Comparison of ENCODE assay signal across 2 cellular contexts in genomic region chr16:2152695-2153506, GRCh38.
TF ChIP-seq lines count a peak whose summit lies in the region.

No MANE protein-coding gene starts in this region.

TF ChIP-seq in A549, 52 proteins besides CTCF, POLR2A, EP300 and RAD21:
- no peak for TF ChIP-seq NR3C1 (IDR thresholded peaks at IDR 0.05)
- TF ChIP-seq MAX (IDR thresholded peaks at IDR 0.05): peak; percentile 74; the same call in 1 of the 2 replicates
- no peak for TF ChIP-seq CBX2 (IDR thresholded peaks at IDR 0.05; ENCODE audit: borderline replicate concordance, low read depth)
- 0 out of 2 replicates have a peak, but pooled peaks have one; percentile 19 for TF ChIP-seq HOXB13 (CRISPR knock-in tag; IDR thresholded peaks at IDR 0.05; ENCODE audit: low read depth)
- no peak for TF ChIP-seq FOSL2 (IDR thresholded peaks at IDR 0.05)
- TF ChIP-seq FOSL2 (CRISPR knock-in tag; IDR thresholded peaks at IDR 0.05): peak; percentile 11; the same call in 1 of the 2 replicates
- TF ChIP-seq HOXA7 (CRISPR knock-in tag; IDR thresholded peaks at IDR 0.05): no peak
- TF ChIP-seq BCL3 (IDR thresholded peaks at IDR 0.05): 0 out of 3 replicates have a peak, but pooled peaks have one; percentile 46
- 0 out of 2 replicates have a peak, but pooled peaks have one; percentile 7 for TF ChIP-seq TP53 (CRISPR knock-in tag; IDR thresholded peaks at IDR 0.05)
- peak; percentile 62; the same call in 1 of the 2 replicates for TF ChIP-seq TFCP2L1 (CRISPR knock-in tag; IDR thresholded peaks at IDR 0.05)
- peak; percentile 16 to 50; a peak in 4 of 5 replicates for TF ChIP-seq JUN (IDR thresholded peaks at IDR 0.05)
- TF ChIP-seq CHD2 (IDR thresholded peaks at IDR 0.05; ENCODE audit: low read length, partially characterized antibody): no peak
- TF ChIP-seq POLR2AphosphoS2 (conservative IDR thresholded peaks at IDR 0.05; ENCODE audit: low read length): peak; percentile 46; the same call in 1 of the 2 replicates
- 0 out of 2 replicates have a peak, but pooled peaks have one; percentile 29 for TF ChIP-seq GATA3 (IDR thresholded peaks at IDR 0.05; ENCODE audit: borderline replicate concordance)
- 0 out of 2 replicates have a peak, but pooled peaks have one; percentile 46 for TF ChIP-seq ESRRA (IDR thresholded peaks at IDR 0.05; ENCODE audit: borderline replicate concordance, low read length)
- no peak for TF ChIP-seq EHMT2 (IDR thresholded peaks at IDR 0.05; ENCODE audit: low read depth)
TF ChIP-seq in A549: peak in this region for 10.

TF ChIP-seq in endothelial cell of umbilical vein, 7 proteins besides CTCF, POLR2A, EP300 and RAD21:
- TF ChIP-seq POLR2AphosphoS5 (IDR thresholded peaks at IDR 0.05; ENCODE audit: insufficient read depth, low read depth, low read length) (peak; percentile 37), MAX (IDR thresholded peaks at IDR 0.05; ENCODE audit: insufficient read depth, insufficient read length) (no peak)
TF ChIP-seq in endothelial cell of umbilical vein: peak in this region for 1.
